ENCODE assay signal across 15 cellular contexts in genomic region chr3:53190659-53191058, GRCh38. TPM values are rescaled to one million over a fixed set of nuclear protein-coding genes. Genes with fewer than 3 reads are reported as not detected.
A peak's percentile ranks its signal among the peaks of the same experiment; 100 is the strongest.
DNase-seq lines count a peak whose midpoint lies in the region; ATAC-seq and TF ChIP-seq lines count a peak whose summit lies in the region.
"Had no signal": no experiment of that assay in that cellular context is flagged by ENCODE, and none has a peak within 500 bp of the region (broad histone marks: within the 10 kb centered on the region; RNA-seq: fewer than 3 reads in every experiment).

No MANE protein-coding gene starts in this region.

- H3K9ac ChIP-seq in Karpas-422 (ENCODE audit: low read length) = peak overlapping the region; percentile 20; the same call in 1 of the 2 replicates
- H3K9ac ChIP-seq: GM23248, parathyroid adenoma had no signal

- H3K27me3 ChIP-seq in Karpas-422 (ENCODE audit: low read length) (no peaks in the 10 kb centered on the region), right atrium auricular region (no peaks in the 10 kb centered on the region)
- H3K27me3 ChIP-seq: esophagus muscularis mucosa, hepatocyte had no signal

- H3K4me2 ChIP-seq in Karpas-422 (ENCODE audit: low read depth, low read length, poor library complexity, severe bottlenecking) = no peak overlapping the region
- H3K4me2 ChIP-seq: hepatocyte had no signal

- TF ChIP-seq CTCF in right atrium auricular region (IDR thresholded peaks at IDR 0.05) (no peak), foreskin fibroblast (IDR thresholded peaks at IDR 0.05; ENCODE audit: low read depth, low read length) (no peak)

- peak; percentile 9 for DNase-seq in D341Med (ENCODE audit: low spot score)
- no peak for DNase-seq in Karpas-422
- DNase-seq in activated CD8-positive, alpha-beta memory T cell treated with anti-CD3 and anti-CD28 coated beads for 24 hours = no peak
- DNase-seq in right atrium auricular region (ENCODE audit: low spot score) = no peak
- no peak for DNase-seq in foreskin fibroblast
- DNase-seq: ACHN, GM23248, NCI-H2171 had no signal

- H3K4me3 ChIP-seq in Karpas-422 (ENCODE audit: low read length) = no peak overlapping the region
- no peak overlapping the region for H3K4me3 ChIP-seq in right atrium auricular region
- H3K4me3 ChIP-seq in foreskin fibroblast (ENCODE audit: low read depth in 1 of 2, low read length in 2 of 2) = no peak overlapping the region
- H3K4me3 ChIP-seq: esophagus muscularis mucosa, GM23248, hepatocyte, SK-N-MC had no signal

- no peak overlapping the region for H2AFZ ChIP-seq in Karpas-422 (ENCODE audit: low read length)
- H2AFZ ChIP-seq: GM23248, hepatocyte, parathyroid adenoma had no signal

- H4K20me1 ChIP-seq in Karpas-422 (ENCODE audit: insufficient read depth, low read depth, low read length) = no peaks in the 10 kb centered on the region

- peak; percentile 60 for ATAC-seq in GM19395 (IDR thresholded peaks at IDR 0.05; ENCODE audit: unreplicated experiment)
- peak; percentile 56 for ATAC-seq in HG02798 (IDR thresholded peaks at IDR 0.05; ENCODE audit: poor library complexity, unreplicated experiment)
- no peak for ATAC-seq in GM18907 (IDR thresholded peaks at IDR 0.05; ENCODE audit: unreplicated experiment)

- 0 out of 2 replicates have a peak, but pooled peaks cover 3% of the 10 kb centered on the region for H3K79me2 ChIP-seq in Karpas-422 (ENCODE audit: low read length)
- H3K79me2 ChIP-seq: hepatocyte, parathyroid adenoma had no signal

- peak overlapping the region; percentile 58 for H3K27ac ChIP-seq in Karpas-422 (ENCODE audit: low read length)
- H3K27ac ChIP-seq in right atrium auricular region = no peak overlapping the region
- H3K27ac ChIP-seq: esophagus muscularis mucosa, GM23248, hepatocyte, parathyroid adenoma, SK-N-MC had no signal

- peaks cover 31% of the 10 kb centered on the region for H3K36me3 ChIP-seq in Karpas-422 (ENCODE audit: insufficient read depth, low read length)
- H3K36me3 ChIP-seq in right atrium auricular region = peaks cover 47% of the 10 kb centered on the region

- H3K4me1 ChIP-seq in Karpas-422 (ENCODE audit: low read length) (peaks cover 88% of the 10 kb centered on the region), right atrium auricular region (peaks cover 0 to 20% of the 10 kb centered on the region in 2 donors)

- H3K9me3 ChIP-seq in Karpas-422 (ENCODE audit: low read length) = no peaks in the 10 kb centered on the region
- H3K9me3 ChIP-seq in right atrium auricular region = no peaks in the 10 kb centered on the region
- H3K9me3 ChIP-seq: esophagus muscularis mucosa had no signal

- H3K9me2 ChIP-seq in Karpas-422 (replicated peaks; ENCODE audit: insufficient read depth, low read length) = no peaks in the 10 kb centered on the region

RNA-seq across cellular contexts. Expression of gene PRKCD, which starts 29.6 kb away (rescaled TPM):
- total RNA-seq in Karpas-422 (2014; rRNA removed; shearing (Covaris generic); ENCODE audit: low replicate concordance) = 22.7 and 27.9 TPM in 2 replicates
- 10 to 100 TPM; 11.1 to 14.8 TPM for total RNA-seq in right atrium auricular region
